Comparison of ENCODE assay signal across 10 cellular contexts in genomic region chr13:99970761-99971575, GRCh38. TPM values are rescaled to one million over a fixed set of nuclear protein-coding genes. Genes with fewer than 3 reads are reported as not detected.
DNase-seq lines count a peak whose midpoint lies in the region; ATAC-seq and TF ChIP-seq lines count a peak whose summit lies in the region.
"Had no signal": no experiment of that assay in that cellular context is flagged by ENCODE, and none has a peak within 500 bp of the region (broad histone marks: within the 10 kb centered on the region; RNA-seq: fewer than 3 reads in every experiment).

No MANE protein-coding gene starts in this region.

- H3K27me3 ChIP-seq in Panc1 (ENCODE audit: control insufficient read depth, insufficient read depth, low read length) (no peaks in the 10 kb centered on the region), fibroblast of lung (ENCODE audit: control insufficient read depth, insufficient read depth, low read length) (peaks cover 82% of the 10 kb centered on the region)

- intact Hi-C loops in Panc1 (cut with micrococcal nuclease; ENCODE audit: unreplicated experiment), result no loop called here

- H3K4me3 ChIP-seq in Panc1 (ENCODE audit: low read depth in 2 of 2, low read length in 2 of 2) (peak overlapping the region; percentile 44 to 45), fibroblast of lung (replicated peaks in 1 of 4; ENCODE audit: control extremely low read depth in 1 of 4, insufficient read depth in 1 of 4, low read depth in 3 of 4, low read length in 4 of 4) (no peak overlapping the region)

- peak overlapping the region; percentile 66 for H3K27ac ChIP-seq in Panc1 (ENCODE audit: low read length)
- no peak overlapping the region for H3K27ac ChIP-seq in fibroblast of lung (ENCODE audit: insufficient read depth, low read length)

- CTCF ChIA-PET in Panc1 (lab: Charles Lee), result no interaction called here

- H2AFZ ChIP-seq in fibroblast of lung (ENCODE audit: low read length), result no peak overlapping the region

- H3K36me3 ChIP-seq in Panc1 (ENCODE audit: control insufficient read depth, insufficient read depth, low read length) (no peaks in the 10 kb centered on the region; the same call in 1 of the 2 replicates), fibroblast of lung (ENCODE audit: control insufficient read depth, insufficient read depth, low read length) (no peaks in the 10 kb centered on the region)

- H3K4me1 ChIP-seq in Panc1 (ENCODE audit: control insufficient read depth, insufficient read depth, low read length), result peaks cover 15% of the 10 kb centered on the region
- H3K4me1 ChIP-seq in fibroblast of lung (ENCODE audit: control insufficient read depth, extremely low read depth, insufficient read depth, low read length), result no peaks in the 10 kb centered on the region

- H4K20me1 ChIP-seq in fibroblast of lung (ENCODE audit: control insufficient read depth, extremely low read depth, insufficient read depth, low read length), result peaks cover 1% of the 10 kb centered on the region

- POLR2A ChIA-PET in Panc1 (lab: Charles Lee), result no interaction called here

- no peaks in the 10 kb centered on the region for H3K9me3 ChIP-seq in Panc1 (ENCODE audit: control insufficient read depth, insufficient read depth, low read depth, low read length)
- no peaks in the 10 kb centered on the region for H3K9me3 ChIP-seq in fibroblast of lung (ENCODE audit: control insufficient read depth, insufficient read depth, low read depth, low read length)

- H3K4me2 ChIP-seq in fibroblast of lung (ENCODE audit: extremely low read depth, insufficient read depth, low read length), result peak overlapping the region; percentile 25

- BruUV-seq in Panc1 (replicated peaks; lab: Mats Ljungman, UMichigan), result no TSS peak

- TF ChIP-seq CTCF in Panc1 (IDR thresholded peaks at IDR 0.05) (no peak), fibroblast of lung (conservative IDR thresholded peaks at IDR 0.05 in 1 of 2, IDR thresholded peaks at IDR 0.05 in 1 of 2; ENCODE audit: low read depth in 1 of 2, low read length in 2 of 2) (no peak)

- no peaks in the 10 kb centered on the region for H3K79me2 ChIP-seq in fibroblast of lung (ENCODE audit: control insufficient read depth, insufficient read depth, low read length)

- peak; percentile 87 for DNase-seq in NCI-H748 (lab: John Stamatoyannopoulos, UW; ENCODE audit: unreplicated experiment)
- no peak for DNase-seq in NCI-H748 treated with DMSO at 0.1 percent for 48 hours (lab: John Stamatoyannopoulos, UW)
- DNase-seq in Panc1 (ENCODE audit: low read depth, low spot score), result no peak
- DNase-seq in fibroblast of lung (ENCODE audit: low read depth in 2 of 2), result no peak
- no peak for DNase-seq in stimulated activated naive CD8-positive, alpha-beta T cell treated with anti-CD3 and anti-CD28 coated beads, Interleukin-15, Interleukin-2, amounts not matched to agents 100 U/mL and 50 U/mL, for 24 hours
- no peak for DNase-seq in stimulated activated CD4-positive, alpha-beta T cell treated with anti-CD3 and anti-CD28 coated beads, Interleukin-12 subunit alpha, Interleukin-12 subunit beta, amount 100 ng/mL, for 4 hours

- no peak overlapping the region for H3K9ac ChIP-seq in fibroblast of lung (ENCODE audit: insufficient read depth, low read length)

- ATAC-seq in Panc1 (peak; percentile 49), HG02852 (IDR thresholded peaks at IDR 0.05; ENCODE audit: unreplicated experiment) (no peak), HG03469 (IDR thresholded peaks at IDR 0.05; ENCODE audit: unreplicated experiment) (no peak)
- ATAC-seq in stimulated activated naive CD8-positive, alpha-beta T cell treated with anti-CD3 and anti-CD28 coated beads, Interleukin-15, Interleukin-2, amounts not matched to agents 100 U/mL and 50 U/mL, for 24 hours, result peak; percentile 11

- in situ Hi-C loops in Panc1 (cut with HindIII; ENCODE audit: low pct_unique_long_range_greater_than_20kb, low sequenced_read_pairs), result no loop called here

RNA-seq across cellular contexts. Expression of gene ZIC5, which starts 0.6 kb away (rescaled TPM):
- total RNA-seq in Panc1 (2021; ENCODE audit: unreplicated experiment) (5.2 TPM), fibroblast of lung (not detected in 2 replicates)
- 2.8 TPM for polyA plus RNA-seq in Panc1 (2012; ENCODE audit: insufficient read length)
- not detected in 2 replicates for polyA plus RNA-seq in fibroblast of lung
- polyA plus RNA-seq in fibroblast of lung (2012), result not detected in 2 replicates
- polyA minus RNA-seq in fibroblast of lung (ENCODE audit: low replicate concordance), result not detected in 2 replicates
- total RNA-seq: T-helper 2 cell treated with Interferon-gamma antibody and Interleukin-4, amounts not matched to agents 100 ng/mL and 5 ng/mL, for 36 hours had no signal
- polyA plus RNA-seq: BJ had no signal

RNA-seq across cellular contexts. Expression of gene ZIC2, which starts 10.6 kb away (rescaled TPM):
- 54.5 TPM for total RNA-seq in Panc1 (2021; ENCODE audit: unreplicated experiment)
- polyA plus RNA-seq in Panc1 (2012; ENCODE audit: insufficient read length), result 43.4 TPM
- not detected in 2 replicates for total RNA-seq in fibroblast of lung
- polyA plus RNA-seq in fibroblast of lung, result not detected in 2 replicates
- not detected in 2 replicates for polyA plus RNA-seq in fibroblast of lung (2012)
- polyA minus RNA-seq in fibroblast of lung (ENCODE audit: low replicate concordance), result not detected in 2 replicates
- total RNA-seq: T-helper 2 cell treated with Interferon-gamma antibody and Interleukin-4, amounts not matched to agents 100 ng/mL and 5 ng/mL, for 36 hours had no signal
- polyA plus RNA-seq: BJ had no signal

Comparison
In these comparisons a context has a peak if more than half of its experiments do, and no peak if none do; other contexts are left out.
1. ATAC-seq: peak in Panc1 (single experiment) and stimulated activated naive CD8-positive, alpha-beta T cell treated with anti-CD3 and anti-CD28 coated beads, Interleukin-15, Interleukin-2, amounts not matched to agents 100 U/mL and 50 U/mL, for 24 hours (single experiment); none in HG02852 (single experiment) and HG03469 (single experiment).
2. H3K4me3 ChIP-seq: peak in Panc1 (2 of 2); none in fibroblast of lung (0 of 4).
3. RNA of gene ZIC2, which starts 10.6 kb away (total RNA-seq): 54.5 TPM in Panc1 (single experiment); not detected in fibroblast of lung; every median in the first group is over 10 times any median in the second.